In the genomic region with DNA sequence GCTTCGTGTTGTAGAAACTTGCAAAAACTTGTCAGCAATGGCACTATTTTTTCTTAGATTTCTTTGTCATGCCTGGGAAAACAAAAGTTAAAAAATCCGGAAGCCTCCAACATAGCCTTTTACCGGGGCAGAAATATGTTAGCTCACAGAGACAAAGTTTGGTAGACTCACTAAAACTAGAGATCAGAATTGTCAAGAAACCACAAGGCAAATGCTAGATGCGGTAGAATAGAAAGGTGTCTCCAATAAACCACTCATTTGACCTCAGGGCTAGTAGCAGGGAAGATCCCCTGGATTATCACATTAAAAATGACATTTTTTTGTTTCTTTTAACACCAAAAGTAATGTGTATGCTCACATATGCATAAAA, we compare ENCODE assay signal across 9 cellular contexts. TPM values are rescaled to one million over a fixed set of nuclear protein-coding genes. Genes with fewer than 3 reads are reported as not detected.
DNase-seq lines count a peak whose midpoint lies in the region; ATAC-seq and TF ChIP-seq lines count a peak whose summit lies in the region.
"Had no signal": no experiment of that assay in that cellular context is flagged by ENCODE, and none has a peak within 500 bp of the region (broad histone marks: within the 10 kb centered on the region; RNA-seq: fewer than 3 reads in every experiment).

No MANE protein-coding gene starts in this region.

- intact Hi-C loops in activated CD4-positive, alpha-beta memory T cell treated with anti-CD3 and anti-CD28 coated beads for 36 hours (cut with micrococcal nuclease), result loop anchor here (1.0 to 5.0 kb wide), 7 partner anchors 49 to 369 kb away; a partner anchor contains a TSS
- intact Hi-C loops in stomach (cut with DNase I; ENCODE audit: low total_unique reads), result no loop called here

- H3K4me1 ChIP-seq in stomach, result peaks cover 12 to 39% (median 24%) of the 10 kb centered on the region in 4 donors

- H3K36me3 ChIP-seq in stomach, result peaks cover 0 to 15% (median 7%) of the 10 kb centered on the region in 4 donors

- no peak for TF ChIP-seq EP300 in stomach (IDR thresholded peaks at IDR 0.05)

- no peaks in the 10 kb centered on the region for H3K9me3 ChIP-seq in stomach

- DNase-seq in T-helper 1 cell (no peak), stomach (no peak), NCI-H1092 (lab: John Stamatoyannopoulos, UW) (no peak)
- DNase-seq in activated CD4-positive, alpha-beta memory T cell treated with anti-CD3 and anti-CD28 coated beads for 36 hours, result no peak
- DNase-seq: activated CD4-positive, alpha-beta T cell treated with anti-CD3 and anti-CD28 coated beads for 48 hours had no signal

- H3K36me3 Mint-ChIP-seq in T-helper 1 cell treated with Interleukin-12 subunit alpha and Interleukin-12 subunit beta and Interleukin-4 antibody, amounts not matched to agents 30 μg/mL and 1 μg/mL, for 36 hours (ENCODE audit: low read depth), result peaks cover 31% of the 10 kb centered on the region
- peaks cover 16% of the 10 kb centered on the region for H3K36me3 Mint-ChIP-seq in activated CD4-positive, alpha-beta memory T cell treated with anti-CD3 and anti-CD28 coated beads for 36 hours

- ATAC-seq in GM18520 (IDR thresholded peaks at IDR 0.05; ENCODE audit: unreplicated experiment), result no peak
- no peak for ATAC-seq in GM18907 (IDR thresholded peaks at IDR 0.05; ENCODE audit: unreplicated experiment)

- no peak for TF ChIP-seq POLR2A in stomach (IDR thresholded peaks at IDR 0.05)

- peak overlapping the region in 4 of 5 donors; percentile 71 to 83 (median 79) for H3K27ac ChIP-seq in stomach

- peaks cover 54% of the 10 kb centered on the region for H3K4me1 Mint-ChIP-seq in T-helper 1 cell treated with Interleukin-12 subunit alpha and Interleukin-12 subunit beta and Interleukin-4 antibody, amounts not matched to agents 30 μg/mL and 1 μg/mL, for 36 hours (ENCODE audit: low read depth)
- H3K4me1 Mint-ChIP-seq in activated CD4-positive, alpha-beta memory T cell treated with anti-CD3 and anti-CD28 coated beads for 36 hours (ENCODE audit: low read depth), result peaks cover 62% of the 10 kb centered on the region

- CTCF ChIA-PET in activated CD4-positive, alpha-beta memory T cell treated with anti-CD3 and anti-CD28 coated beads for 36 hours (lab: Charles Lee), result interaction anchor here (0.6 to 5.8 kb wide), 26 partner anchors 11 to 981 kb away, joined by 3 to 215 read pairs (median 4); a partner anchor contains a TSS

- H3K27me3 Mint-ChIP-seq in T-helper 1 cell treated with Interleukin-12 subunit alpha and Interleukin-12 subunit beta and Interleukin-4 antibody, amounts not matched to agents 30 μg/mL and 1 μg/mL, for 36 hours (ENCODE audit: low read depth), result no peaks in the 10 kb centered on the region
- H3K27me3 Mint-ChIP-seq in activated CD4-positive, alpha-beta memory T cell treated with anti-CD3 and anti-CD28 coated beads for 36 hours, result no peaks in the 10 kb centered on the region

- no peak for TF ChIP-seq CTCF in stomach (IDR thresholded peaks at IDR 0.05)

- peak overlapping the region; percentile 98 for H3K27ac Mint-ChIP-seq in T-helper 1 cell treated with Interleukin-12 subunit alpha and Interleukin-12 subunit beta and Interleukin-4 antibody, amounts not matched to agents 30 μg/mL and 1 μg/mL, for 36 hours
- H3K27ac Mint-ChIP-seq in activated CD4-positive, alpha-beta memory T cell treated with anti-CD3 and anti-CD28 coated beads for 36 hours, result peak overlapping the region; percentile 90

- POLR2A ChIA-PET in activated CD4-positive, alpha-beta memory T cell treated with anti-CD3 and anti-CD28 coated beads for 36 hours (lab: Charles Lee), result interaction anchor here (0.6 to 3.0 kb wide), 15 partner anchors 9 to 583 kb away, joined by 3 to 47 read pairs (median 4); a partner anchor contains a TSS

- H3K4me3 Mint-ChIP-seq in T-helper 1 cell treated with Interleukin-12 subunit alpha and Interleukin-12 subunit beta and Interleukin-4 antibody, amounts not matched to agents 30 μg/mL and 1 μg/mL, for 36 hours, result peak overlapping the region; percentile 98
- peak overlapping the region; percentile 85 for H3K4me3 Mint-ChIP-seq in activated CD4-positive, alpha-beta memory T cell treated with anti-CD3 and anti-CD28 coated beads for 36 hours

- H3K4me3 ChIP-seq in iPS-11a (ENCODE audit: low read depth, low read length), result peak overlapping the region; percentile 9
- peak overlapping the region; percentile 30 to 58 (median 48) for H3K4me3 ChIP-seq in stomach

- H3K27me3 ChIP-seq in stomach, result no peaks in the 10 kb centered on the region

- WGBS in stomach, 5 donors, result 9 to 36% (median 15%) methylated on average over 4 of the region's 4 CpGs

- H3K9me3 Mint-ChIP-seq in T-helper 1 cell treated with Interleukin-12 subunit alpha and Interleukin-12 subunit beta and Interleukin-4 antibody, amounts not matched to agents 30 μg/mL and 1 μg/mL, for 36 hours, result peaks cover 5% of the 10 kb centered on the region
- peaks cover 2% of the 10 kb centered on the region for H3K9me3 Mint-ChIP-seq in activated CD4-positive, alpha-beta memory T cell treated with anti-CD3 and anti-CD28 coated beads for 36 hours

RNA-seq across cellular contexts. Expression of a gene that starts 0.4 kb away (rescaled TPM):
- total RNA-seq in activated CD4-positive, alpha-beta memory T cell treated with anti-CD3 and anti-CD28 coated beads for 36 hours, result 10 to 100 TPM; 15.9 to 16.7 TPM
- 10 to 100 TPM in 4 of 5 donors, 1 to 10 TPM in 1; 2.6 to 34.9 (median 16.5) TPM for total RNA-seq in stomach
- 1 to 10 TPM; 4.7 to 8.1 (median 4.9) TPM for polyA plus RNA-seq in stomach
